1 cellular context compared by ENCODE assay signal in genomic region chr11:73376168-73376802, GRCh38.
TF ChIP-seq lines count a peak whose summit lies in the region.

Gene RELT (plus strand): TSS chr11:73376399. CDS start chr11:73389137, 12,738 bp downstream.

TF ChIP-seq in HepG2, 621 proteins besides CTCF, POLR2A, EP300 and RAD21 (continued from another document and continues in another):
- TF ChIP-seq ZNF407 (CRISPR knock-in tag; IDR thresholded peaks at IDR 0.05; ENCODE audit: not compliant biosample characterization) (no peak), ESRRA (CRISPR knock-in tag; IDR thresholded peaks at IDR 0.05; ENCODE audit: low read depth) (no peak), DDIT3 (CRISPR knock-in tag; IDR thresholded peaks at IDR 0.05) (no peak), FOXA3 (CRISPR knock-in tag; IDR thresholded peaks at IDR 0.05) (no peak), ZNF256 (CRISPR knock-in tag; conservative IDR thresholded peaks at IDR 0.05) (no peak), ZFYVE20 (CRISPR knock-in tag; IDR thresholded peaks at IDR 0.05; ENCODE audit: borderline replicate concordance, low read depth) (no peak), PAF1 (CRISPR knock-in tag; IDR thresholded peaks at IDR 0.05) (no peak), PREB (CRISPR knock-in tag; IDR thresholded peaks at IDR 0.05) (no peak), CEBPB (IDR thresholded peaks at IDR 0.05; ENCODE audit: borderline replicate concordance, low read depth, low read length) (no peak), SP1 (IDR thresholded peaks at IDR 0.05) (no peak), SP1 (CRISPR knock-in tag; IDR thresholded peaks at IDR 0.05) (peak; percentile 82), ZNF7 (CRISPR knock-in tag; IDR thresholded peaks at IDR 0.05) (no peak), ZNF598 (CRISPR knock-in tag; IDR thresholded peaks at IDR 0.05; ENCODE audit: borderline replicate concordance) (no peak), ZFP62 (CRISPR knock-in tag; IDR thresholded peaks at IDR 0.05) (no peak), GMEB1 (CRISPR knock-in tag; IDR thresholded peaks at IDR 0.05; ENCODE audit: borderline replicate concordance) (peak; percentile 87), ZNF329 (CRISPR knock-in tag; IDR thresholded peaks at IDR 0.05; ENCODE audit: low read depth) (0 out of 2 replicates have a peak, but pooled peaks have one; percentile 33), FOXC1 (CRISPR knock-in tag; IDR thresholded peaks at IDR 0.05; ENCODE audit: borderline replicate concordance) (no peak), SOX13 (IDR thresholded peaks at IDR 0.05) (no peak), SOX13 (CRISPR knock-in tag; conservative IDR thresholded peaks at IDR 0.05 in 1 of 2, IDR thresholded peaks at IDR 0.05 in 1 of 2) (no peak; a peak in 1 of 4 replicates), MXD1 (CRISPR knock-in tag; IDR thresholded peaks at IDR 0.05) (no peak), ATM (IDR thresholded peaks at IDR 0.05; ENCODE audit: borderline replicate concordance) (no peak), HDAC2 (CRISPR knock-in tag; IDR thresholded peaks at IDR 0.05) (peak; percentile 47; the same call in 1 of the 2 replicates), ZNF773 (CRISPR knock-in tag; IDR thresholded peaks at IDR 0.05; ENCODE audit: borderline replicate concordance) (peak; percentile 15; the same call in 1 of the 2 replicates), ZFP36L2 (CRISPR knock-in tag; IDR thresholded peaks at IDR 0.05) (no peak), ZSCAN25 (CRISPR knock-in tag; IDR thresholded peaks at IDR 0.05) (peak; percentile 44; the same call in 1 of the 2 replicates), PCBP2 (optimal IDR thresholded peaks at IDR 0.05; ENCODE audit: low read depth, low read length, poor library complexity, severe bottlenecking) (no peak), ZBTB14 (CRISPR knock-in tag; IDR thresholded peaks at IDR 0.05) (peak; percentile 39; the same call in 1 of the 2 replicates), ISX (CRISPR knock-in tag; conservative IDR thresholded peaks at IDR 0.05) (no peak), LBX2 (CRISPR knock-in tag; IDR thresholded peaks at IDR 0.05; ENCODE audit: borderline replicate concordance) (no peak), ZNF572 (CRISPR knock-in tag; IDR thresholded peaks at IDR 0.05) (no peak), YY1 (IDR thresholded peaks at IDR 0.05; ENCODE audit: insufficient read depth, insufficient replicate concordance, low read depth, low read length) (peak; percentile 55), DPF2 (CRISPR knock-in tag; IDR thresholded peaks at IDR 0.05; ENCODE audit: borderline replicate concordance, low read depth) (no peak), HNRNPL (IDR thresholded peaks at IDR 0.05; ENCODE audit: low read depth, low read length) (no peak), SNRNP70 (IDR thresholded peaks at IDR 0.05; ENCODE audit: low read depth, low read length) (no peak), MXD4 (CRISPR knock-in tag; IDR thresholded peaks at IDR 0.05) (no peak), ZNF513 (CRISPR knock-in tag; conservative IDR thresholded peaks at IDR 0.05) (no peak), ZNF546 (CRISPR knock-in tag; conservative IDR thresholded peaks at IDR 0.05) (0 out of 2 replicates have a peak, but pooled peaks have one; percentile 70), PRDM15 (CRISPR knock-in tag; IDR thresholded peaks at IDR 0.05) (no peak), MYPOP (CRISPR knock-in tag; IDR thresholded peaks at IDR 0.05) (peak; percentile 68; the same call in 1 of the 2 replicates), TGIF2 (CRISPR knock-in tag; IDR thresholded peaks at IDR 0.05) (no peak), ZNF235 (CRISPR knock-in tag; IDR thresholded peaks at IDR 0.05; ENCODE audit: borderline replicate concordance) (no peak), SNAPC2 (CRISPR knock-in tag; IDR thresholded peaks at IDR 0.05) (no peak), ZNF556 (CRISPR knock-in tag; IDR thresholded peaks at IDR 0.05; ENCODE audit: borderline replicate concordance) (no peak), ZNF780A (CRISPR knock-in tag; IDR thresholded peaks at IDR 0.05) (0 out of 2 replicates have a peak, but pooled peaks have one; percentile 67), HNF4A (CRISPR knock-in tag; IDR thresholded peaks at IDR 0.05) (no peak), MTA3 (CRISPR knock-in tag; IDR thresholded peaks at IDR 0.05) (no peak), POLR2AphosphoS5 (IDR thresholded peaks at IDR 0.05; ENCODE audit: low read depth, low read length) (peak; percentile 55)
